In the genomic region with DNA sequence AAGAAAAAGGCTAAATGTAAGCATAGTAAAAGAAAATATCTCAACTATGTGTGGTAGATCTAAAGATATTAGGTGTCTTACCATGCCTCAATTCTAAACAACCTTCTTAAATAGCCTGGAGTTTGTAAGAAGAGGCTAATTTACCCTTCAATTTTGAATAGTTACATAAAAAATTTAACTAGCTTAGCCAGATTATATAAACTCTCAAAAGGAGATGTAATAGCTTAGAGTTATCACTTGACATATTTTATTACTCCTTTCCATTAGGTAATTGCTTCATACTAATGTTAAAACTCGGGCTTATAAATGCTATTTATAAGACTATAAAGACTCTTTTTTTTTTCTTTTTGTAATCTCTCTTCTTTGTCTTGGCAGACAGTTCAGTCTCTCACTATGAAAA, we compare ENCODE assay signal across 30 cellular contexts.
"Had no signal": no experiment of that assay in that cellular context is flagged by ENCODE, and none has a peak within 500 bp of the region (broad histone marks: within the 10 kb centered on the region; RNA-seq: fewer than 3 reads in every experiment).

No MANE protein-coding gene starts in this region.

- DNase-seq: activated B cell treated with CpG ODN at 0.5 μM for 24 hours; activated CD4-positive, alpha-beta memory T cell treated with anti-CD3 and anti-CD28 coated beads for 36 hours; activated CD4-positive, alpha-beta T cell treated with anti-CD3 and anti-CD28 coated beads for 36 hours; activated CD4-positive, alpha-beta T cell treated with anti-CD3 and anti-CD28 coated beads, Interleukin-2, amount 10 ng/mL, durations not matched to agents 24 days and 14 days; activated CD4-positive, CD25-positive, alpha-beta regulatory T cell treated with anti-CD3 and anti-CD28 coated beads, Interleukin-2, amount 50 U/mL, for 72 hours; activated CD8-positive, alpha-beta memory T cell treated with anti-CD3 and anti-CD28 coated beads, Interleukin-2, amount 10 ng/mL, durations not matched to agents 7 days and 5 days; activated CD8-positive, alpha-beta memory T cell treated with anti-CD3 and anti-CD28 coated beads, Interleukin-2, amount 50 U/mL, for 4 hours; activated CD8-positive, alpha-beta T cell treated with anti-CD3 and anti-CD28 coated beads, Interleukin-2, amount 10 ng/mL, durations not matched to agents 7 days and 5 days; activated effector memory CD4-positive, alpha-beta T cell treated with anti-CD3 and anti-CD28 coated beads, Interleukin-2, amount 50 U/mL, for 16 hours; activated naive CD4-positive, alpha-beta T cell treated with anti-CD3 and anti-CD28 coated beads for 36 hours; activated naive CD8-positive, alpha-beta T cell treated with anti-CD3 and anti-CD28 coated beads for 36 hours; activated naive CD8-positive, alpha-beta T cell treated with anti-CD3 and anti-CD28 coated beads, Interleukin-2, amount 50 U/mL, for 24 hours; activated T-cell treated with anti-CD3 and anti-CD28 coated beads, Interleukin-2, amount 50 U/mL, for 1 hour; activated T-cell treated with anti-CD3 and anti-CD28 coated beads, Interleukin-2, amount 50 U/mL, for 48 hours; adrenal gland; amygdala; aorta; body of pancreas; caudate nucleus; cortex of kidney; effector CD8-positive, alpha-beta T cell; foreskin keratinocyte; gastrocnemius medialis; glutamatergic neuron; heart left ventricle; T-helper 1 cell; T-helper 17 cell; T1000; WERI-Rb-1 had no signal

- FAIRE-seq: colon had no signal

- H3K27me3 ChIP-seq: adrenal gland, body of pancreas, foreskin keratinocyte, gastrocnemius medialis, heart left ventricle had no signal

- H3K4me3 ChIP-seq: adrenal gland, body of pancreas, gastrocnemius medialis, heart left ventricle had no signal

- H3K36me3 ChIP-seq: adrenal gland, gastrocnemius medialis, heart left ventricle, WERI-Rb-1 had no signal
